ENCODE assay signal across 8 cellular contexts in the genomic region with DNA sequence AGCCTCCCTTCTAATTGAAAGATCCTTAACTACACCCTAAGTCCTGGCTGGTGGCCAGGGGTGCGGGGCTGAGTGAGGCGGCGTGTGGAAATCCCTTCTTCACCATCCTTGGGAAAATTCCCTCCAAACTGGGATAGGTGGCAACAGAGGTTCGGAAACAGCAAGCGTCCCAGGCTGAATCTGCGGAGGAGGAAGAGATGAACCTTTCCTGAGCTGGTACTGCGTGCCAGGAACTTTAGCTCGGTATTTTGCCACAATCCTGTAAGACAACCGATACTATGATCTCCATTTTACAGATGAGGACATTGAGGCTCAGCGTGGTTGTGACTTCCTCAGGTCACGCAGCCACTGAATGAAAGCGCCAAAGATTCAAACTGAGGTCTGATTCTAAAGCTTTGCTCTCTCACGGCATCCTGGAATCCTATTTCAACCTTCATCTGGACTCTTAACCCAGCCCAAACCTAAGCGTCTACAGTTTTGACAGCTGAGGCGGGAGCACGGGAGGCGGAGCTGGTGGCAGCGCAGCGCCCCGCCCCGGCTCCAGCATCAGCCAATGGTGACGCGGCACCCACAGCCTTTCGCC. TPM values are rescaled to one million over a fixed set of nuclear protein-coding genes. Genes with fewer than 3 reads are reported as not detected.
DNase-seq lines count a peak whose midpoint lies in the region; ATAC-seq and TF ChIP-seq lines count a peak whose summit lies in the region.

No MANE protein-coding gene starts in this region.

- no peaks in the 10 kb centered on the region for H3K27me3 Mint-ChIP-seq in T-helper 1 cell treated with Interleukin-12 subunit alpha and Interleukin-12 subunit beta and Interleukin-4 antibody, amounts not matched to agents 30 μg/mL and 1 μg/mL, for 36 hours (ENCODE audit: low read depth)
- H3K27me3 Mint-ChIP-seq in endodermal cell (ENCODE audit: insufficient read depth), result peaks cover 23% of the 10 kb centered on the region

- H3K36me3 ChIP-seq in endodermal cell (ENCODE audit: control insufficient read depth, insufficient read depth, low read length) (no peaks in the 10 kb centered on the region), neuron (ENCODE audit: insufficient read depth, low read length) (no peaks in the 10 kb centered on the region)

- DNase-seq in T-helper 1 cell, result no peak
- DNase-seq in NCI-H69 (lab: John Stamatoyannopoulos, UW), result peak; percentile 47
- DNase-seq in endodermal cell, result no peak
- DNase-seq in cerebellar nuclear complex (lab: John Stamatoyannopoulos, UW), result no peak
- no peak for DNase-seq in NCI-H345 treated with DMSO at 0.1 percent for 48 hours (lab: John Stamatoyannopoulos, UW; ENCODE audit: unreplicated experiment)

- WGBS in endodermal cell (ENCODE audit: insufficient coverage in 1 of 2, insufficient read length in 1 of 2), 2 experiments, result 12 to 14% methylated on average over 15 to 24 of the region's 24 CpGs

- no peak overlapping the region for H3K9ac ChIP-seq in endodermal cell (ENCODE audit: extremely low read depth, low read length, poor library complexity, severe bottlenecking)

- peak overlapping the region; percentile 99 for H3K27ac Mint-ChIP-seq in T-helper 1 cell treated with Interleukin-12 subunit alpha and Interleukin-12 subunit beta and Interleukin-4 antibody, amounts not matched to agents 30 μg/mL and 1 μg/mL, for 36 hours
- no peak overlapping the region for H3K27ac Mint-ChIP-seq in endodermal cell

- ATAC-seq in HG02885 (IDR thresholded peaks at IDR 0.05; ENCODE audit: poor library complexity, unreplicated experiment), result no peak

- peaks cover 41% of the 10 kb centered on the region for H3K36me3 Mint-ChIP-seq in T-helper 1 cell treated with Interleukin-12 subunit alpha and Interleukin-12 subunit beta and Interleukin-4 antibody, amounts not matched to agents 30 μg/mL and 1 μg/mL, for 36 hours (ENCODE audit: low read depth)
- no peaks in the 10 kb centered on the region for H3K36me3 Mint-ChIP-seq in endodermal cell (ENCODE audit: low read depth)

- H3K4me1 ChIP-seq in endodermal cell (ENCODE audit: control insufficient read depth, insufficient read depth, low read length), result no peaks in the 10 kb centered on the region
- H3K4me1 ChIP-seq in neuron (ENCODE audit: insufficient read depth, low read length), result peaks cover 11% of the 10 kb centered on the region

- no peak overlapping the region for H2AFZ ChIP-seq in neuron (ENCODE audit: low read depth, low read length)

- peak overlapping the region; percentile 81 for H3K4me3 ChIP-seq in endodermal cell (ENCODE audit: low read length)
- peak overlapping the region; percentile 39 for H3K4me3 ChIP-seq in neuron (ENCODE audit: low read length)

- H3K27me3 ChIP-seq in endodermal cell (ENCODE audit: control insufficient read depth, insufficient read depth, low read length, poor library complexity, severe bottlenecking) (peaks cover 28% of the 10 kb centered on the region), neuron (ENCODE audit: insufficient read depth, low read length) (peaks cover 15% of the 10 kb centered on the region)

- H3K27ac ChIP-seq in endodermal cell (ENCODE audit: low read depth, low read length), result no peak overlapping the region

- no peak for TF ChIP-seq CTCF in endodermal cell (conservative IDR thresholded peaks at IDR 0.05)

- H3K9me3 ChIP-seq in endodermal cell (ENCODE audit: control insufficient read depth, low read length) (no peaks in the 10 kb centered on the region), neuron (ENCODE audit: low read length) (no peaks in the 10 kb centered on the region)

- peak overlapping the region; percentile 86 for H3K4me3 Mint-ChIP-seq in T-helper 1 cell treated with Interleukin-12 subunit alpha and Interleukin-12 subunit beta and Interleukin-4 antibody, amounts not matched to agents 30 μg/mL and 1 μg/mL, for 36 hours
- H3K4me3 Mint-ChIP-seq in endodermal cell, result peak overlapping the region; percentile 63

- H3K4me1 Mint-ChIP-seq in T-helper 1 cell treated with Interleukin-12 subunit alpha and Interleukin-12 subunit beta and Interleukin-4 antibody, amounts not matched to agents 30 μg/mL and 1 μg/mL, for 36 hours (ENCODE audit: low read depth), result peaks cover 39% of the 10 kb centered on the region
- H3K4me1 Mint-ChIP-seq in endodermal cell, result peaks cover 12% of the 10 kb centered on the region

- H3K9me3 Mint-ChIP-seq in T-helper 1 cell treated with Interleukin-12 subunit alpha and Interleukin-12 subunit beta and Interleukin-4 antibody, amounts not matched to agents 30 μg/mL and 1 μg/mL, for 36 hours, result no peaks in the 10 kb centered on the region
- no peaks in the 10 kb centered on the region for H3K9me3 Mint-ChIP-seq in endodermal cell

RNA-seq across cellular contexts. Expression of gene CYLD, which starts 0.6 kb away (rescaled TPM):
- 10 to 100 TPM; 12.7 TPM for total RNA-seq in endodermal cell
- 8.7 TPM for polyA plus RNA-seq in endodermal cell (2013, experiment 1 of 2)
- 9.2 TPM for polyA plus RNA-seq in endodermal cell (2013, experiment 2 of 2)

RNA-seq across cellular contexts. Expression of gene NOD2, which starts 47.9 kb away (rescaled TPM):
- total RNA-seq in endodermal cell, result under 1 TPM; 0.33 to 0.42 TPM
- polyA plus RNA-seq in endodermal cell (2013, experiment 1 of 2), result 0.21 TPM
- 0.12 TPM for polyA plus RNA-seq in endodermal cell (2013, experiment 2 of 2)
